36 cellular contexts compared by ENCODE assay signal in the genomic region with DNA sequence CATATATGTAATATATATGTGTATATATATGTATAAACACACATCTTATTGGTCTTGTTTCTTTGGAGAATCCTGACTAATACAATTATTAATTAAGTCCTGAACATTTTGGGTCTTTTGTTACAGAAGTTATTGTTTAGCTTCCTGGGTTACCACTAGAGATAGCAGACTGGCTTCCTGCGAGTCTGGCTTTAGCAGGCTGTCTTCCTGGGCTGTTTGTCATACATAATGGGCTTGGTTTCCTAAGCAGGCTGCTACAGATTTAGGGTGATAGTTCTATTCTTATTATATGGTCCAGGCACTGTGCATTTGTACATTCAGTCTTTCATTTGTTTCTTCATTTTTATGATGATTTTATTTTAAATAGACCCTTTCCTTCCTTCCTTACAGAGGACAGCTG.
"Had no signal": no experiment of that assay in that cellular context is flagged by ENCODE, and none has a peak within 500 bp of the region (broad histone marks: within the 10 kb centered on the region; RNA-seq: fewer than 3 reads in every experiment).

No MANE protein-coding gene starts in this region.

- H3K27me3 ChIP-seq: adrenal gland, body of pancreas, brain microvascular endothelial cell, breast epithelium had no signal

- ATAC-seq: activated CD8-positive, alpha-beta T cell treated with anti-CD3 and anti-CD28 coated beads for 36 hours; activated naive CD4-positive, alpha-beta T cell treated with anti-CD3 and anti-CD28 coated beads, Interleukin-2, amount 50 U/mL, for 72 hours; activated T-cell treated with anti-CD3 and anti-CD28 coated beads, Interleukin-2, amount 50 U/mL, for 4 hours; activated T-cell treated with anti-CD3 and anti-CD28 coated beads, Interleukin-2, amount 50 U/mL, for 72 hours; activated T-helper 17 cell treated with anti-CD3 and anti-CD28 coated beads, Interleukin-2, amount 50 U/mL, for 72 hours; body of pancreas had no signal

- H3K27ac Mint-ChIP-seq: activated B cell treated with CpG ODN at 0.5 μM for 24 hours; activated CD4-positive, alpha-beta memory T cell treated with anti-CD3 and anti-CD28 coated beads for 36 hours; activated CD4-positive, alpha-beta T cell treated with anti-CD3 and anti-CD28 coated beads, Interleukin-2, amount 10 ng/mL, durations not matched to agents 24 days and 14 days; activated CD8-positive, alpha-beta T cell treated with anti-CD3 and anti-CD28 coated beads for 36 hours; activated naive CD4-positive, alpha-beta T cell treated with anti-CD3 and anti-CD28 coated beads for 36 hours; activated naive CD4-positive, alpha-beta T cell treated with anti-CD3 and anti-CD28 coated beads, Interleukin-2, amount 50 U/mL, for 72 hours; activated naive CD8-positive, alpha-beta T cell treated with anti-CD3 and anti-CD28 coated beads for 36 hours; activated T-cell treated with anti-CD3 and anti-CD28 coated beads, Interleukin-2, amount 50 U/mL, for 72 hours; activated T-helper 1 cell treated with anti-CD3 and anti-CD28 coated beads, Interleukin-12 subunit alpha, Interleukin-12 subunit beta, Interleukin-2, Interleukin-4 antibody, amounts not matched to agents 30 ng/mL and 10 ng/mL and 1 ng/mL, durations not matched to agents 14 hours and 24 hours and 36 hours; activated T-helper 17 cell treated with anti-CD3 and anti-CD28 coated beads, Interleukin-2, amount 50 U/mL, for 72 hours; T-helper 1 cell treated with Interleukin-12 subunit alpha and Interleukin-12 subunit beta and Interleukin-4 antibody, amounts not matched to agents 30 μg/mL and 1 μg/mL, for 36 hours; T-helper 2 cell treated with Interferon-gamma antibody and Interleukin-4, amounts not matched to agents 5 μg/mL and 100 μg/mL, for 36 hours had no signal

- H3K36me3 Mint-ChIP-seq: activated CD4-positive, alpha-beta memory T cell treated with anti-CD3 and anti-CD28 coated beads for 36 hours; activated naive CD8-positive, alpha-beta T cell treated with anti-CD3 and anti-CD28 coated beads for 36 hours had no signal

- H3K4me3 Mint-ChIP-seq: activated B cell treated with CpG ODN at 0.5 μM for 24 hours; activated CD4-positive, alpha-beta memory T cell treated with anti-CD3 and anti-CD28 coated beads for 36 hours; activated CD4-positive, alpha-beta T cell treated with anti-CD3 and anti-CD28 coated beads, Interleukin-2, amount 10 ng/mL, durations not matched to agents 24 days and 14 days; activated CD8-positive, alpha-beta T cell treated with anti-CD3 and anti-CD28 coated beads for 36 hours; activated naive CD4-positive, alpha-beta T cell treated with anti-CD3 and anti-CD28 coated beads for 36 hours; activated naive CD8-positive, alpha-beta T cell treated with anti-CD3 and anti-CD28 coated beads for 36 hours; activated T-cell treated with anti-CD3 and anti-CD28 coated beads, Interleukin-2, amount 50 U/mL, for 4 hours; activated T-cell treated with anti-CD3 and anti-CD28 coated beads, Interleukin-2, amount 50 U/mL, for 72 hours; activated T-helper 1 cell treated with anti-CD3 and anti-CD28 coated beads, Interleukin-12 subunit alpha, Interleukin-12 subunit beta, Interleukin-2, Interleukin-4 antibody, amounts not matched to agents 30 ng/mL and 10 ng/mL and 1 ng/mL, durations not matched to agents 14 hours and 24 hours and 36 hours; activated T-helper 17 cell treated with anti-CD3 and anti-CD28 coated beads, Interleukin-2, amount 50 U/mL, for 72 hours; T-helper 1 cell treated with Interleukin-12 subunit alpha and Interleukin-12 subunit beta and Interleukin-4 antibody, amounts not matched to agents 30 μg/mL and 1 μg/mL, for 36 hours; T-helper 2 cell treated with Interferon-gamma antibody and Interleukin-4, amounts not matched to agents 5 μg/mL and 100 μg/mL, for 36 hours had no signal

- FAIRE-seq: astrocyte had no signal

- H3K4me3 ChIP-seq: adrenal gland, body of pancreas, breast epithelium had no signal

- H3K27ac ChIP-seq: adrenal gland, body of pancreas, brain microvascular endothelial cell, breast epithelium, WERI-Rb-1 had no signal

- H3K4me1 ChIP-seq: adrenal gland, body of pancreas, breast epithelium had no signal

- H3K4me1 Mint-ChIP-seq: activated B cell treated with CpG ODN at 0.5 μM for 24 hours; activated CD4-positive, alpha-beta T cell treated with anti-CD3 and anti-CD28 coated beads, Interleukin-2, amount 10 ng/mL, durations not matched to agents 24 days and 14 days; activated naive CD8-positive, alpha-beta T cell treated with anti-CD3 and anti-CD28 coated beads for 36 hours; activated T-helper 17 cell treated with anti-CD3 and anti-CD28 coated beads, Interleukin-2, amount 50 U/mL, for 72 hours had no signal

- DNase-seq: activated B cell treated with CpG ODN at 0.5 μM for 24 hours; activated CD4-positive, alpha-beta memory T cell treated with anti-CD3 and anti-CD28 coated beads for 36 hours; activated CD4-positive, alpha-beta T cell treated with anti-CD3 and anti-CD28 coated beads for 4 hours; activated CD4-positive, alpha-beta T cell treated with anti-CD3 and anti-CD28 coated beads, Interleukin-2, amount 10 ng/mL, durations not matched to agents 24 days and 14 days; activated CD4-positive, alpha-beta T cell treated with anti-CD3 and anti-CD28 coated beads, Interleukin-2, amount 50 U/mL, for 1 hour; activated CD4-positive, alpha-beta T cell treated with anti-CD3 and anti-CD28 coated beads, Interleukin-2, amount 50 U/mL, for 4 hours; activated CD4-positive, CD25-positive, alpha-beta regulatory T cell treated with anti-CD3 and anti-CD28 coated beads, Interleukin-2, amount 50 U/mL, for 72 hours; activated CD8-positive, alpha-beta memory T cell treated with anti-CD3 and anti-CD28 coated beads, Interleukin-2, amount 50 U/mL, for 4 hours; activated CD8-positive, alpha-beta T cell treated with anti-CD3 and anti-CD28 coated beads for 36 hours; activated effector memory CD4-positive, alpha-beta T cell treated with anti-CD3 and anti-CD28 coated beads, Interleukin-2, amount 50 U/mL, for 16 hours; activated gamma-delta T cell treated with Interleukin-2 at 50 U/mL for 16 hours; activated naive CD4-positive, alpha-beta T cell; activated naive CD4-positive, alpha-beta T cell treated with anti-CD3 and anti-CD28 coated beads for 36 hours; activated naive CD4-positive, alpha-beta T cell treated with anti-CD3 and anti-CD28 coated beads, Interleukin-2, amount 50 U/mL, for 16 hours; activated naive CD8-positive, alpha-beta T cell treated with anti-CD3 and anti-CD28 coated beads for 36 hours; activated T-cell treated with anti-CD3 and anti-CD28 coated beads for 4 hours; activated T-cell treated with anti-CD3 and anti-CD28 coated beads, Interleukin-2, amount 50 U/mL, for 1 hour; activated T-cell treated with anti-CD3 and anti-CD28 coated beads, Interleukin-2, amount 50 U/mL, for 4 hours; activated T-cell treated with anti-CD3 and anti-CD28 coated beads, Interleukin-2, amount 50 U/mL, for 72 hours; adrenal gland; amniotic stem cell; aorta; body of pancreas; brain microvascular endothelial cell; central memory CD4-positive, alpha-beta T cell; T-helper 1 cell; T-helper 2 cell; T-helper 9 cell; WERI-Rb-1 had no signal

- H3K9me3 ChIP-seq: adrenal gland, body of pancreas had no signal

- H3K9me3 Mint-ChIP-seq: activated CD4-positive, alpha-beta T cell treated with anti-CD3 and anti-CD28 coated beads, Interleukin-2, amount 10 ng/mL, durations not matched to agents 24 days and 14 days; activated CD8-positive, alpha-beta T cell treated with anti-CD3 and anti-CD28 coated beads for 36 hours; activated T-helper 1 cell treated with anti-CD3 and anti-CD28 coated beads, Interleukin-12 subunit alpha, Interleukin-12 subunit beta, Interleukin-2, Interleukin-4 antibody, amounts not matched to agents 30 ng/mL and 10 ng/mL and 1 ng/mL, durations not matched to agents 14 hours and 24 hours and 36 hours; T-helper 2 cell treated with Interferon-gamma antibody and Interleukin-4, amounts not matched to agents 5 μg/mL and 100 μg/mL, for 36 hours had no signal

- H3K27me3 Mint-ChIP-seq: activated B cell treated with CpG ODN at 0.5 μM for 24 hours; activated CD4-positive, alpha-beta T cell treated with anti-CD3 and anti-CD28 coated beads, Interleukin-2, amount 10 ng/mL, durations not matched to agents 24 days and 14 days had no signal

- H3K36me3 ChIP-seq: adrenal gland, brain microvascular endothelial cell, breast epithelium, WERI-Rb-1 had no signal
